ENCODE assay signal across 1 cellular context in the genomic region with DNA sequence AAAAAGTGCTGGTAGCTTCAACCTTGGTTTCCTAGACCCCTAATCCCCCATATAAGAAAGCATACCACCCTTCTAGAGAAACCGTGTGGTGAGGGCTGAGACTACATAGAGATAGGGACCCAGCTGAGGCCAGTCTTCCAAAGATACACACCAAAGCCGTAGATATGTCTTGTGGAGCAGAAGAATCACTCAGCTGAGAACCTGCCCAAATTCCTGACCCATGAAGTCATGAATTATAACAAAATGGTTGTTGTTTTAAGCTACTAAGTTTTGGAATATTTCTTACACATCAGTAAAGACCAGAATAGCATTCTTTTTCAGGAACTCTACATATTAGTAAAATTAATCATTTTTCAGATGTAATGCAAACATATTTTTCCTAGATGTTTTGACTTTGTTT.
TF ChIP-seq lines count a peak whose summit lies in the region.

No MANE protein-coding gene starts in this region.

TF ChIP-seq in SK-N-SH treated with all-trans-retinoic acid at 6 μM for 48 hours, 23 proteins besides CTCF, POLR2A, EP300 and RAD21 (continued from another document):
- TF ChIP-seq, protein P1, sequence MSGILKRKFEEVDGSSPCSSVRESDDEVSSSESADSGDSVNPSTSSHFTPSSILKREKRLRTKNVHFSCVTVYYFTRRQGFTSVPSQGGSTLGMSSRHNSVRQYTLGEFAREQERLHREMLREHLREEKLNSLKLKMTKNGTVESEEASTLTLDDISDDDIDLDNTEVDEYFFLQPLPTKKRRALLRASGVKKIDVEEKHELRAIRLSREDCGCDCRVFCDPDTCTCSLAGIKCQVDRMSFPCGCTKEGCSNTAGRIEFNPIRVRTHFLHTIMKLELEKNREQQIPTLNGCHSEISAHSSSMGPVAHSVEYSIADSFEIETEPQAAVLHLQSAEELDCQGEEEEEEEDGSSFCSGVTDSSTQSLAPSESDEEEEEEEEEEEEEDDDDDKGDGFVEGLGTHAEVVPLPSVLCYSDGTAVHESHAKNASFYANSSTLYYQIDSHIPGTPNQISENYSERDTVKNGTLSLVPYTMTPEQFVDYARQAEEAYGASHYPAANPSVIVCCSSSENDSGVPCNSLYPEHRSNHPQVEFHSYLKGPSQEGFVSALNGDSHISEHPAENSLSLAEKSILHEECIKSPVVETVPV (CRISPR knock-in tag; IDR thresholded peaks at IDR 0.05), result no peak
- no peak for TF ChIP-seq ZFP30 (CRISPR knock-in tag; IDR thresholded peaks at IDR 0.05)
- TF ChIP-seq RARB (CRISPR knock-in tag; IDR thresholded peaks at IDR 0.05), result no peak
- no peak for TF ChIP-seq GLIS3 (CRISPR knock-in tag; IDR thresholded peaks at IDR 0.05)
- TF ChIP-seq, protein P2, sequence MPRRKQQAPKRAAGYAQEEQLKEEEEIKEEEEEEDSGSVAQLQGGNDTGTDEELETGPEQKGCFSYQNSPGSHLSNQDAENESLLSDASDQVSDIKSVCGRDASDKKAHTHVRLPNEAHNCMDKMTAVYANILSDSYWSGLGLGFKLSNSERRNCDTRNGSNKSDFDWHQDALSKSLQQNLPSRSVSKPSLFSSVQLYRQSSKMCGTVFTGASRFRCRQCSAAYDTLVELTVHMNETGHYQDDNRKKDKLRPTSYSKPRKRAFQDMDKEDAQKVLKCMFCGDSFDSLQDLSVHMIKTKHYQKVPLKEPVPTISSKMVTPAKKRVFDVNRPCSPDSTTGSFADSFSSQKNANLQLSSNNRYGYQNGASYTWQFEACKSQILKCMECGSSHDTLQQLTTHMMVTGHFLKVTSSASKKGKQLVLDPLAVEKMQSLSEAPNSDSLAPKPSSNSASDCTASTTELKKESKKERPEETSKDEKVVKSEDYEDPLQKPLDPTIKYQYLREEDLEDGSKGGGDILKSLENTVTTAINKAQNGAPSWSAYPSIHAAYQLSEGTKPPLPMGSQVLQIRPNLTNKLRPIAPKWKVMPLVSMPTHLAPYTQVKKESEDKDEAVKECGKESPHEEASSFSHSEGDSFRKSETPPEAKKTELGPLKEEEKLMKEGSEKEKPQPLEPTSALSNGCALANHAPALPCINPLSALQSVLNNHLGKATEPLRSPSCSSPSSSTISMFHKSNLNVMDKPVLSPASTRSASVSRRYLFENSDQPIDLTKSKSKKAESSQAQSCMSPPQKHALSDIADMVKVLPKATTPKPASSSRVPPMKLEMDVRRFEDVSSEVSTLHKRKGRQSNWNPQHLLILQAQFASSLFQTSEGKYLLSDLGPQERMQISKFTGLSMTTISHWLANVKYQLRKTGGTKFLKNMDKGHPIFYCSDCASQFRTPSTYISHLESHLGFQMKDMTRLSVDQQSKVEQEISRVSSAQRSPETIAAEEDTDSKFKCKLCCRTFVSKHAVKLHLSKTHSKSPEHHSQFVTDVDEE (CRISPR knock-in tag; IDR thresholded peaks at IDR 0.05), result no peak
- no peak for TF ChIP-seq ZNF70 (CRISPR knock-in tag; IDR thresholded peaks at IDR 0.05)
- peak; percentile 53; the same call in 1 of the 2 replicates for TF ChIP-seq TOX (CRISPR knock-in tag; IDR thresholded peaks at IDR 0.05; ENCODE audit: borderline replicate concordance)
- TF ChIP-seq BACH2 (CRISPR knock-in tag; IDR thresholded peaks at IDR 0.05; ENCODE audit: borderline replicate concordance), result no peak
- TF ChIP-seq ZC3H10 (CRISPR knock-in tag; IDR thresholded peaks at IDR 0.05), result peak; percentile 59; the same call in 1 of the 2 replicates
TF ChIP-seq in SK-N-SH treated with all-trans-retinoic acid at 6 μM for 48 hours: peak in this region for 3.
